ENCODE assay signal across 7 cellular contexts in genomic region chr11:65264747-65265146, GRCh38. TPM values are rescaled to one million over a fixed set of nuclear protein-coding genes. Genes with fewer than 3 reads are reported as not detected.
DNase-seq lines count a peak whose midpoint lies in the region; ATAC-seq and TF ChIP-seq lines count a peak whose summit lies in the region.
"Not testable (repeated sequence)": the region's sequence is repeated elsewhere in the genome, so short reads cannot be mapped to it uniquely, and the experiment has no call there.

No MANE protein-coding gene starts in this region.

- not testable (repeated sequence) for TF ChIP-seq CTCF in CD4-positive, alpha-beta T cell (IDR thresholded peaks at IDR 0.05); HFFc6 (IDR thresholded peaks at IDR 0.05); nephron (IDR thresholded peaks at IDR 0.05; ENCODE audit: unreplicated experiment in 3 of 3)

- peaks cover 42% of the 10 kb centered on the region for H3K36me3 Mint-ChIP-seq in CD4-positive, alpha-beta T cell (ENCODE audit: low read depth)
- H3K36me3 Mint-ChIP-seq in HFFc6 (ENCODE audit: low read depth) (peaks cover 18% of the 10 kb centered on the region; the same call in 1 of the 2 replicates), nephron (ENCODE audit: low read depth) (peaks cover 19% of the 10 kb centered on the region)
- H3K36me3 Mint-ChIP-seq in T-helper 2 cell treated with Interferon-gamma antibody and Interleukin-4, amounts not matched to agents 5 μg/mL and 100 μg/mL, for 36 hours (ENCODE audit: low read depth): peaks cover 42% of the 10 kb centered on the region
- peaks cover 77% of the 10 kb centered on the region for H3K36me3 Mint-ChIP-seq in activated T-cell treated with anti-CD3 and anti-CD28 coated beads, Interleukin-2, amount 50 U/mL, for 24 hours (ENCODE audit: low read depth)
- peaks cover 11% of the 10 kb centered on the region for H3K36me3 Mint-ChIP-seq in activated naive CD4-positive, alpha-beta T cell treated with anti-CD3 and anti-CD28 coated beads, Interleukin-2, amount 50 U/mL, for 24 hours
- H3K36me3 Mint-ChIP-seq in effector memory CD8-positive, alpha-beta T cell (ENCODE audit: insufficient read depth): peaks cover 25% of the 10 kb centered on the region

- peak overlapping the region; percentile 74 for H3K27ac Mint-ChIP-seq in CD4-positive, alpha-beta T cell
- H3K27ac Mint-ChIP-seq in HFFc6; activated naive CD4-positive, alpha-beta T cell treated with anti-CD3 and anti-CD28 coated beads, Interleukin-2, amount 50 U/mL, for 24 hours; nephron: not testable (repeated sequence)
- peak overlapping the region; percentile 71 for H3K27ac Mint-ChIP-seq in T-helper 2 cell treated with Interferon-gamma antibody and Interleukin-4, amounts not matched to agents 5 μg/mL and 100 μg/mL, for 36 hours
- H3K27ac Mint-ChIP-seq in activated T-cell treated with anti-CD3 and anti-CD28 coated beads, Interleukin-2, amount 50 U/mL, for 24 hours: peak overlapping the region; percentile 36
- peak overlapping the region in 1 of 2 donors; percentile 32 for H3K27ac Mint-ChIP-seq in effector memory CD8-positive, alpha-beta T cell

- ATAC-seq in CD4-positive, alpha-beta T cell (ENCODE audit: poor library complexity); effector memory CD8-positive, alpha-beta T cell (replicated peaks): not testable (repeated sequence)

- not testable (repeated sequence) for H3K9me3 Mint-ChIP-seq in CD4-positive, alpha-beta T cell; HFFc6; T-helper 2 cell treated with Interferon-gamma antibody and Interleukin-4, amounts not matched to agents 5 μg/mL and 100 μg/mL, for 36 hours; activated T-cell treated with anti-CD3 and anti-CD28 coated beads, Interleukin-2, amount 50 U/mL, for 24 hours; activated naive CD4-positive, alpha-beta T cell treated with anti-CD3 and anti-CD28 coated beads, Interleukin-2, amount 50 U/mL, for 24 hours; effector memory CD8-positive, alpha-beta T cell; nephron

- H3K27ac ChIP-seq in CD4-positive, alpha-beta T cell (ENCODE audit: low read depth, low read length): not testable (repeated sequence)

- H3K4me3 Mint-ChIP-seq in CD4-positive, alpha-beta T cell: peak overlapping the region; percentile 87
- peak overlapping the region; percentile 4; the same call in 1 of the 2 replicates for H3K4me3 Mint-ChIP-seq in HFFc6
- H3K4me3 Mint-ChIP-seq in T-helper 2 cell treated with Interferon-gamma antibody and Interleukin-4, amounts not matched to agents 5 μg/mL and 100 μg/mL, for 36 hours: peak overlapping the region; percentile 65
- H3K4me3 Mint-ChIP-seq in activated T-cell treated with anti-CD3 and anti-CD28 coated beads, Interleukin-2, amount 50 U/mL, for 24 hours: peak overlapping the region; percentile 96
- H3K4me3 Mint-ChIP-seq in activated naive CD4-positive, alpha-beta T cell treated with anti-CD3 and anti-CD28 coated beads, Interleukin-2, amount 50 U/mL, for 24 hours: peak overlapping the region; percentile 20
- peak overlapping the region; percentile 5 to 28 for H3K4me3 Mint-ChIP-seq in effector memory CD8-positive, alpha-beta T cell
- peak overlapping the region; percentile 66 to 79 (median 77) for H3K4me3 Mint-ChIP-seq in nephron

- H3K4me1 Mint-ChIP-seq in CD4-positive, alpha-beta T cell (ENCODE audit: low read depth): peaks cover 44% of the 10 kb centered on the region
- H3K4me1 Mint-ChIP-seq in HFFc6 (ENCODE audit: low read depth): peaks cover 32% of the 10 kb centered on the region
- peaks cover 28% of the 10 kb centered on the region for H3K4me1 Mint-ChIP-seq in T-helper 2 cell treated with Interferon-gamma antibody and Interleukin-4, amounts not matched to agents 5 μg/mL and 100 μg/mL, for 36 hours (ENCODE audit: low read depth)
- peaks cover 42% of the 10 kb centered on the region for H3K4me1 Mint-ChIP-seq in activated T-cell treated with anti-CD3 and anti-CD28 coated beads, Interleukin-2, amount 50 U/mL, for 24 hours (ENCODE audit: low read depth)
- peaks cover 39% of the 10 kb centered on the region for H3K4me1 Mint-ChIP-seq in activated naive CD4-positive, alpha-beta T cell treated with anti-CD3 and anti-CD28 coated beads, Interleukin-2, amount 50 U/mL, for 24 hours
- peaks cover 27 to 31% of the 10 kb centered on the region in 2 donors for H3K4me1 Mint-ChIP-seq in effector memory CD8-positive, alpha-beta T cell (ENCODE audit: low read depth in 2 of 2)
- H3K4me1 Mint-ChIP-seq in nephron: peaks cover 24% of the 10 kb centered on the region

- H3K27me3 Mint-ChIP-seq in CD4-positive, alpha-beta T cell; HFFc6 (ENCODE audit: insufficient read depth); T-helper 2 cell treated with Interferon-gamma antibody and Interleukin-4, amounts not matched to agents 5 μg/mL and 100 μg/mL, for 36 hours (ENCODE audit: low read depth); activated T-cell treated with anti-CD3 and anti-CD28 coated beads, Interleukin-2, amount 50 U/mL, for 24 hours; activated naive CD4-positive, alpha-beta T cell treated with anti-CD3 and anti-CD28 coated beads, Interleukin-2, amount 50 U/mL, for 24 hours; effector memory CD8-positive, alpha-beta T cell; nephron (ENCODE audit: low read depth): not testable (repeated sequence)

- POLR2A ChIA-PET in CD4-positive, alpha-beta T cell (lab: Charles Lee): interaction anchor here (1.0 kb wide), 1 partner anchor 69 kb away, joined by 4 read pairs; the partner anchor contains the start of gene DPF2

- intact Hi-C loops in CD4-positive, alpha-beta T cell (cut with DNase I, micrococcal nuclease): loop anchor here (5.0 kb wide), 1 partner anchor 68 kb away; the partner anchor contains the start of gene DPF2 (in 2 of the 2)

- CTCF ChIA-PET in CD4-positive, alpha-beta T cell (lab: Charles Lee): interaction anchor here (0.5 to 0.9 kb wide), 2 partner anchors 10 to 20 kb away, joined by 3 read pairs; no protein-coding TSS in a partner anchor

- not testable (repeated sequence) for H3K27me3 ChIP-seq in CD4-positive, alpha-beta T cell (ENCODE audit: control insufficient read depth, insufficient read depth, low read length)

- H3K9me3 ChIP-seq in CD4-positive, alpha-beta T cell (ENCODE audit: control insufficient read depth, low read length): not testable (repeated sequence)

- not testable (repeated sequence) for DNase-seq in CD4-positive, alpha-beta T cell; HFFc6; T-helper 2 cell treated with Interferon-gamma antibody and Interleukin-4, amounts not matched to agents 5 μg/mL and 100 μg/mL, for 36 hours (ENCODE audit: low spot score); activated T-cell treated with anti-CD3 and anti-CD28 coated beads, Interleukin-2, amount 50 U/mL, for 24 hours; effector memory CD8-positive, alpha-beta T cell

RNA-seq across cellular contexts. Expression of gene POLA2, which starts 3.0 kb away (rescaled TPM):
- total RNA-seq in CD4-positive, alpha-beta T cell: 10 to 100 TPM in 1 of 2 experiments, 1 to 10 TPM in 1; 9.6 to 10.6 TPM
- 10 to 100 TPM in 5 of 6 experiments, 1 to 10 TPM in 1; 8.6 to 18.3 (median 15.3) TPM for total RNA-seq in HFFc6 (2021; fragmentation: NEBNext Ultra II Directional; extraction: Animal tissue kit (Norgen Biotek cat#: 25700))

RNA-seq across cellular contexts. Expression of gene CDC42EP2, which starts 49.9 kb away (rescaled TPM):
- under 1 TPM in 1 of 2 experiments, not detected in 1; 0.96 TPM for total RNA-seq in CD4-positive, alpha-beta T cell
- 10 to 100 TPM; 19.0 to 35.3 (median 22.6) TPM for total RNA-seq in HFFc6 (2021; fragmentation: NEBNext Ultra II Directional; extraction: Animal tissue kit (Norgen Biotek cat#: 25700))

Comparison
In these comparisons a context has a peak if more than half of its experiments do, and no peak if none do; other contexts are left out.
1. H3K4me3 Mint-ChIP-seq: peak in every context shown above with its lines; median percentile 96 in activated T-cell treated with anti-CD3 and anti-CD28 coated beads, Interleukin-2, amount 50 U/mL, for 24 hours; 87 in CD4-positive, alpha-beta T cell; 77 in nephron; 65 in T-helper 2 cell treated with Interferon-gamma antibody and Interleukin-4, amounts not matched to agents 5 μg/mL and 100 μg/mL, for 36 hours; 20 in activated naive CD4-positive, alpha-beta T cell treated with anti-CD3 and anti-CD28 coated beads, Interleukin-2, amount 50 U/mL, for 24 hours; 16 in effector memory CD8-positive, alpha-beta T cell; 4 in HFFc6.
2. RNA of gene CDC42EP2, which starts 49.9 kb away (total RNA-seq): 19.0 to 35.3 TPM in HFFc6; 0.96 TPM in CD4-positive, alpha-beta T cell; every median in the first group is over 10 times any median in the second.